In genomic region chr10:48525113-48525512, GRCh38 we compare ENCODE assay signal across 23 cellular contexts.
A peak's percentile ranks its signal among the peaks of the same experiment; 100 is the strongest.
DNase-seq lines count a peak whose midpoint lies in the region; ATAC-seq, FAIRE-seq and TF ChIP-seq lines count a peak whose summit lies in the region.
"Had no signal": no experiment of that assay in that cellular context is flagged by ENCODE, and none has a peak within 500 bp of the region (broad histone marks: within the 10 kb centered on the region; RNA-seq: fewer than 3 reads in every experiment).

No MANE protein-coding gene starts in this region.

- H4K20me1 ChIP-seq in H1 (replicated peaks in 1 of 2; ENCODE audit: control insufficient read depth in 1 of 2, insufficient read depth in 2 of 2, low read length in 2 of 2), result peaks cover 0 to 3% of the 10 kb centered on the region in 2 experiments

- peaks cover 19% of the 10 kb centered on the region for H3K27me3 Mint-ChIP-seq in neural crest cell (ENCODE audit: low read depth)

- CTCF ChIA-PET in H1 (lab: Charles Lee; ENCODE audit: partially characterized antibody), result interaction anchor here (0.6 to 4.6 kb wide), 31 partner anchors 12 to 252 kb away, joined by 3 to 69 read pairs (median 3); no protein-coding TSS in a partner anchor

- no peak overlapping the region for H2AFZ ChIP-seq in H1 (ENCODE audit: low read length)

- H4K8ac ChIP-seq in H1 (ENCODE audit: extremely low read depth, insufficient read depth, low read length), result no peak overlapping the region

- H3K4me3 ChIP-seq in left ventricle myocardium inferior, result no peak overlapping the region
- H3K4me3 ChIP-seq in H1 (ENCODE audit: extremely low read depth in 1 of 4, insufficient read depth in 2 of 4, low read depth in 3 of 4, low read length in 4 of 4), result no peak overlapping the region
- no peak overlapping the region for H3K4me3 ChIP-seq in WERI-Rb-1 (ENCODE audit: low read depth, low read length)
- H3K4me3 ChIP-seq in kidney (ENCODE audit: low read length in 2 of 2), result no peak overlapping the region

- H3K4me1 Mint-ChIP-seq in neural crest cell, result peaks cover 32% of the 10 kb centered on the region

- peaks cover 0 to 16% of the 10 kb centered on the region in 2 experiments; a peak in 1 of 4 replicates for H3K79me2 ChIP-seq in H1 (ENCODE audit: control insufficient read depth in 1 of 2, insufficient read depth in 2 of 2, low read length in 2 of 2)

- TF ChIP-seq POLR2A in H1 (IDR thresholded peaks at IDR 0.05; ENCODE audit: control extremely low read depth in 1 of 2, low read depth in 2 of 2, low read length in 2 of 2), result no peak

- peaks cover 4% of the 10 kb centered on the region for H3K36me3 Mint-ChIP-seq in neural crest cell (ENCODE audit: low read depth)
- H3K36me3 Mint-ChIP-seq: CD4-positive, CD25-positive, alpha-beta regulatory T cell had no signal

- 0 out of 2 replicates have a peak overlapping the region, but pooled peaks have one; percentile 39 for H2BK12ac ChIP-seq in H1 (ENCODE audit: low read depth, low read length)

- H3K4ac ChIP-seq in H1 (replicated peaks; ENCODE audit: insufficient read length, low read depth, low read length), result no peak overlapping the region

- DNase-seq in cardiac septum (ENCODE audit: low spot score), result peak; percentile 35
- DNase-seq in left ventricle myocardium inferior, result no peak
- DNase-seq in H1 (ENCODE audit: low read depth in 1 of 2, low spot score in 2 of 2), result peak in 1 of 2 experiments; percentile 33
- DNase-seq in neural crest cell (ENCODE audit: low read depth, low spot score), result no peak
- DNase-seq in WERI-Rb-1, result no peak
- DNase-seq in kidney, result no peak
- DNase-seq in NCI-H2227 treated with DMSO at 0.1 percent for 48 hours (lab: John Stamatoyannopoulos, UW), result no peak
- DNase-seq: BE2C; CD4-positive, CD25-positive, alpha-beta regulatory T cell; COR-L47; DMS 273 treated with DMSO at 0.1 percent for 48 hours; DND-41; Karpas-422; NCI-H1048; NCI-H146; NCI-H2081 treated with DMSO at 0.1 percent for 48 hours; NCI-H748 treated with DMSO at 0.1 percent for 48 hours; OCI-M1; Right ventricle myocardium superior had no signal

- no peak overlapping the region for H2AK5ac ChIP-seq in H1 (ENCODE audit: low read depth, low read length)

- H3K23ac ChIP-seq in H1 (ENCODE audit: insufficient read length), result no peak overlapping the region

- ATAC-seq in HG03571 (IDR thresholded peaks at IDR 0.05; ENCODE audit: unreplicated experiment), result no peak

- H3K9ac ChIP-seq in H1 (replicated peaks in 1 of 4; ENCODE audit: extremely low read depth in 1 of 4, low read depth in 3 of 4, low read length in 3 of 4) (no peak overlapping the region), kidney (ENCODE audit: low read length in 2 of 2) (no peak overlapping the region)

- no peak overlapping the region for H4K5ac ChIP-seq in H1 (ENCODE audit: insufficient read length, low read depth, low read length)

- intact Hi-C loops in cardiac septum (cut with DNase I) (no loop called here), left ventricle myocardium inferior (cut with micrococcal nuclease) (no loop called here), kidney (cut with DNase I) (no loop called here)

- no peak overlapping the region for H3K18ac ChIP-seq in H1 (ENCODE audit: extremely low read depth, low read length)

- H2BK15ac ChIP-seq in H1 (ENCODE audit: low read length), result no peak overlapping the region

- H3K27me3 ChIP-seq in left ventricle myocardium inferior (ENCODE audit: low read depth), result peaks cover 21% of the 10 kb centered on the region
- peaks cover 0 to 2% (median 0%) of the 10 kb centered on the region in 4 experiments; a peak in 1 of 7 replicates for H3K27me3 ChIP-seq in H1 (replicated peaks in 1 of 4; ENCODE audit: control insufficient read depth in 3 of 4, extremely low read depth in 1 of 4, insufficient read depth in 3 of 4, low read length in 3 of 4)
- no peaks in the 10 kb centered on the region for H3K27me3 ChIP-seq in WERI-Rb-1 (ENCODE audit: insufficient read depth, low read depth, severe bottlenecking)

- peak overlapping the region; percentile 74 for H3K4me3 Mint-ChIP-seq in neural crest cell
- H3K4me3 Mint-ChIP-seq: CD4-positive, CD25-positive, alpha-beta regulatory T cell had no signal

- peaks cover 3% of the 10 kb centered on the region; the same call in 1 of the 2 replicates for H3K79me1 ChIP-seq in H1 (ENCODE audit: low read depth, low read length)

- H3K36me3 ChIP-seq in left ventricle myocardium inferior (no peaks in the 10 kb centered on the region), H1 (ENCODE audit: control insufficient read depth in 2 of 4, insufficient read depth in 4 of 4, low read length in 3 of 4) (no peaks in the 10 kb centered on the region), WERI-Rb-1 (no peaks in the 10 kb centered on the region), kidney (ENCODE audit: control insufficient read depth in 1 of 2, insufficient read depth in 2 of 2, low read length in 2 of 2) (no peaks in the 10 kb centered on the region)
- H3K36me3 ChIP-seq: BE2C had no signal

- no peak overlapping the region for H3K4me2 ChIP-seq in H1 (ENCODE audit: insufficient read depth in 1 of 2, low read depth in 2 of 2, low read length in 2 of 2)

- peaks cover 7% of the 10 kb centered on the region for H3K9me3 Mint-ChIP-seq in neural crest cell
- H3K9me3 Mint-ChIP-seq: IgD-negative memory B cell had no signal

- no peak overlapping the region for H2BK5ac ChIP-seq in H1 (ENCODE audit: low read depth, low read length)

- no peak overlapping the region for H3K14ac ChIP-seq in H1 (ENCODE audit: insufficient read length)

- H3K23me2 ChIP-seq in H1 (ENCODE audit: low read depth, low read length), result peaks cover 6% of the 10 kb centered on the region; the same call in 1 of the 2 replicates

- no peak overlapping the region for H3K56ac ChIP-seq in H1 (replicated peaks; ENCODE audit: insufficient read length, low read depth, low read length)

- TF ChIP-seq RAD21 in H1 (IDR thresholded peaks at IDR 0.05 in 1 of 2, conservative IDR thresholded peaks at IDR 0.05 in 1 of 2; ENCODE audit: low read depth in 2 of 2, low read length in 2 of 2), result no peak

- H2BK20ac ChIP-seq in H1 (ENCODE audit: low read length), result no peak overlapping the region

- no peak overlapping the region for H3K27ac Mint-ChIP-seq in neural crest cell (ENCODE audit: unreplicated experiment)
- H3K27ac Mint-ChIP-seq: CD4-positive, CD25-positive, alpha-beta regulatory T cell; IgD-negative memory B cell had no signal

- WGBS in H1 (ENCODE audit: extremely low coverage in 1 of 2, insufficient coverage in 1 of 2, insufficient read length in 1 of 2, insufficient replicate concordance in 2 of 2, low coverage in 1 of 2, low lambda C conversion rate in 2 of 2, missing lambda C conversion rate in 1 of 2), 2 experiments, result 92% methylated on average over 5 of the region's 5 CpGs; no CpG with 5 or more reads in 1 of the 2 experiments

- TF ChIP-seq CTCF in left ventricle myocardium inferior (IDR thresholded peaks at IDR 0.05; ENCODE audit: borderline replicate concordance) (no peak), H1 (IDR thresholded peaks at IDR 0.05; ENCODE audit: control extremely low read depth in 1 of 3, insufficient read depth in 1 of 3, low read depth in 1 of 3, low read length in 3 of 3) (no peak), neural crest cell (conservative IDR thresholded peaks at IDR 0.05) (no peak), WERI-Rb-1 (IDR thresholded peaks at IDR 0.05; ENCODE audit: low read depth, low read length) (no peak), kidney (IDR thresholded peaks at IDR 0.05; ENCODE audit: borderline replicate concordance, extremely low read depth, insufficient read depth) (no peak)

- H4K91ac ChIP-seq in H1 (replicated peaks; ENCODE audit: insufficient read length, low read length), result no peak overlapping the region

- H3K27ac ChIP-seq in left ventricle myocardium inferior (replicated peaks) (no peak overlapping the region), H1 (ENCODE audit: low read depth, low read length) (no peak overlapping the region), WERI-Rb-1 (no peak overlapping the region), kidney (ENCODE audit: low read depth in 2 of 2, low read length in 2 of 2) (no peak overlapping the region)
- H3K27ac ChIP-seq: HL-60 had no signal

- H3K4me1 ChIP-seq in left ventricle myocardium inferior (peaks cover 13% of the 10 kb centered on the region), H1 (replicated peaks in 1 of 4; ENCODE audit: control insufficient read depth in 3 of 4, insufficient read depth in 4 of 4, low read length in 3 of 4) (peaks cover 2 to 11% (median 3%) of the 10 kb centered on the region in 4 experiments; a peak in 6 of 7 replicates), kidney (ENCODE audit: control insufficient read depth in 1 of 2, insufficient read depth in 1 of 2, low read depth in 1 of 2, low read length in 2 of 2) (peaks cover 5 to 7% of the 10 kb centered on the region in 2 donors)
- H3K4me1 ChIP-seq: BE2C had no signal

- FAIRE-seq in H1 (lab: Jason Lieb, UNC) (no peak), kidney (lab: Jason Lieb, UNC) (no peak)
- FAIRE-seq: HTR-8/SVneo had no signal

- H3K9me3 ChIP-seq in left ventricle myocardium inferior (replicated peaks), result no peaks in the 10 kb centered on the region
- H3K9me3 ChIP-seq in H1 (ENCODE audit: insufficient read depth in 2 of 2, low read depth in 1 of 2, low read length in 1 of 2), result no peaks in the 10 kb centered on the region
- H3K9me3 ChIP-seq in WERI-Rb-1 (ENCODE audit: severe bottlenecking), result no peaks in the 10 kb centered on the region
- no peaks in the 10 kb centered on the region for H3K9me3 ChIP-seq in kidney (ENCODE audit: control insufficient read depth in 1 of 2, low read length in 2 of 2)
- H3K9me3 ChIP-seq: BE2C had no signal

- TF ChIP-seq EP300 in H1 (IDR thresholded peaks at IDR 0.05; ENCODE audit: borderline replicate concordance in 1 of 2, low read depth in 2 of 2, low read length in 2 of 2), result no peak

- H2BK120ac ChIP-seq in H1 (replicated peaks; ENCODE audit: low read depth, low read length), result no peak overlapping the region

- POLR2A ChIA-PET in H1 (lab: Charles Lee; ENCODE audit: partially characterized antibody), result interaction anchor here (1.0 kb wide), 1 partner anchor 9 kb away, joined by 7 read pairs; no protein-coding TSS in a partner anchor

TF ChIP-seq in H1, 55 proteins besides CTCF, POLR2A, EP300 and RAD21:
- TF ChIP-seq RFX5 (IDR thresholded peaks at IDR 0.05; ENCODE audit: borderline replicate concordance, low read depth, low read length) (no peak), SP2 (IDR thresholded peaks at IDR 0.05; ENCODE audit: low read length) (no peak)
